Comparison of ENCODE assay signal across 33 cellular contexts in the genomic region with DNA sequence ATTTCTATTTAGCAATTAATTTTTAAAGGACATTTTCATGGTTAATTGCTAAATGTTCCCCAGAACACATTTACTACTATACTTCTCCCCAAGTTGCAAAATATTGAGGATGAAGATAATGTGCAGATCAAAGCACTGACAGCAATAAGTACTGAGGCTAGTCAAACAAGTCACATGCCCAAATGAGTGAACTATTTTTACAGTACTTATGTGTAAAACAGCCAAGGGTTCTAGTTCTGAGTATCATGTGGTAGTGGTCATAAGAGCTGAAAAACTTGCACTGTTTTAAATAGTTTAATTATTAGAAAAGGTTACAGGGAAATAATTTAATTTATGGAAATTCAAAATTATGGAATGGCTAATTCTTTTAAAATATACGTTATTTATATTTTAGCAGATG. TPM values are rescaled to one million over a fixed set of nuclear protein-coding genes. Genes with fewer than 3 reads are reported as not detected.
DNase-seq lines count a peak whose midpoint lies in the region; ATAC-seq, FAIRE-seq and TF ChIP-seq lines count a peak whose summit lies in the region.
"Had no signal": no experiment of that assay in that cellular context is flagged by ENCODE, and none has a peak within 500 bp of the region (broad histone marks: within the 10 kb centered on the region; RNA-seq: fewer than 3 reads in every experiment).

No MANE protein-coding gene starts in this region.

- no peak overlapping the region for H3K27ac ChIP-seq in GM12878 (ENCODE audit: control insufficient read depth, insufficient read depth)
- no peak overlapping the region for H3K27ac ChIP-seq in SK-N-SH (ENCODE audit: low read depth in 2 of 2, low read length in 1 of 2)
- no peak overlapping the region for H3K27ac ChIP-seq in osteoblast (ENCODE audit: low read depth, low read length)
- H3K27ac ChIP-seq: BLaER1 treated with 17β-estradiol and CSF1 and Interleukin-3, amounts not matched to agents 10 nM and 100 nM; body of pancreas; gastrocnemius medialis; hepatocyte; Peyer's patch; right lobe of liver; SJCRH30 had no signal

- POLR2A ChIA-PET in GM12878 (lab: Charles Lee) (no interaction called here), GM10248 (lab: Yijun Ruan, JAX) (no interaction called here), SK-N-SH (lab: Yijun Ruan, JAX) (no interaction called here)

- no TSS peak for BruUV-seq in GM12878 (replicated peaks; lab: Mats Ljungman, UMichigan)

- in situ Hi-C loops in GM12878 (cut with MboI), result no loop called here

- TF ChIP-seq RAD21 in GM12878 (IDR thresholded peaks at IDR 0.05; ENCODE audit: insufficient read depth, low read depth, low read length) (no peak), SK-N-SH (IDR thresholded peaks at IDR 0.05; ENCODE audit: low read length) (no peak)

- SMC1A ChIA-PET in GM12878 (lab: Charles Lee; ENCODE audit: uncharacterized antibody, unreplicated experiment), result no interaction called here

- H3K9me3 ChIP-seq in GM12878 (replicated peaks; ENCODE audit: control insufficient read depth, insufficient read depth, low read length), result no peaks in the 10 kb centered on the region
- no peaks in the 10 kb centered on the region for H3K9me3 ChIP-seq in SK-N-SH
- peaks cover 1% of the 10 kb centered on the region for H3K9me3 ChIP-seq in osteoblast (ENCODE audit: low read depth, low read length)
- H3K9me3 ChIP-seq: body of pancreas, gastrocnemius medialis, Peyer's patch, right lobe of liver, SJCRH30 had no signal

- ATAC-seq in GM18517 (IDR thresholded peaks at IDR 0.05; ENCODE audit: unreplicated experiment) (peak; percentile 74), GM21423 (IDR thresholded peaks at IDR 0.05; ENCODE audit: unreplicated experiment) (peak; percentile 41), HG03175 (IDR thresholded peaks at IDR 0.05; ENCODE audit: unreplicated experiment) (peak; percentile 67), GM12878 (peak; percentile 31; the same call in 2 of the 3 replicates)
- ATAC-seq: body of pancreas; gastrocnemius medialis; left cardiac atrium; right lobe of liver; stimulated activated effector memory CD8-positive, alpha-beta T cell treated with anti-CD3 and anti-CD28 coated beads, Interleukin-12 subunit alpha, Interleukin-12 subunit beta, amount 100 ng/mL, for 72 hours had no signal

- H3K4me2 ChIP-seq in GM12878 (ENCODE audit: control insufficient read depth, insufficient read depth) (no peak overlapping the region), SK-N-SH (no peak overlapping the region), osteoblast (ENCODE audit: insufficient read depth, low read length) (no peak overlapping the region)
- H3K4me2 ChIP-seq: hepatocyte had no signal

- H3K4me1 ChIP-seq in GM12878 (ENCODE audit: control insufficient read depth, insufficient read depth, low read length) (no peaks in the 10 kb centered on the region), SK-N-SH (ENCODE audit: control insufficient read depth in 1 of 2, insufficient read depth in 2 of 2, low read depth in 1 of 2, low read length in 1 of 2) (peaks cover 0 to 10% of the 10 kb centered on the region in 2 experiments; a peak in 1 of 4 replicates), osteoblast (ENCODE audit: insufficient read depth, low read length) (no peaks in the 10 kb centered on the region)
- H3K4me1 ChIP-seq: gastrocnemius medialis, SJCRH30 had no signal

- H4K20me1 ChIP-seq in GM12878 (ENCODE audit: control insufficient read depth, insufficient read depth) (no peaks in the 10 kb centered on the region), SK-N-SH (ENCODE audit: insufficient read depth) (no peaks in the 10 kb centered on the region), osteoblast (ENCODE audit: insufficient read depth, low read length) (no peaks in the 10 kb centered on the region)
- H4K20me1 ChIP-seq: BLaER1 treated with 17β-estradiol and CSF1 and Interleukin-3, amounts not matched to agents 10 nM and 100 nM had no signal

- H3K79me2 ChIP-seq in GM12878 (ENCODE audit: control insufficient read depth, insufficient read depth, low read length) (no peaks in the 10 kb centered on the region), SK-N-SH (ENCODE audit: insufficient read depth) (no peaks in the 10 kb centered on the region), osteoblast (ENCODE audit: insufficient read depth, low read length) (no peaks in the 10 kb centered on the region)
- H3K79me2 ChIP-seq: hepatocyte had no signal

- CTCF ChIA-PET in GM12878 (lab: Yijun Ruan, JAX) (no interaction called here), GM10248 (lab: Yijun Ruan, JAX) (no interaction called here), SK-N-SH (lab: Yijun Ruan, JAX) (interaction anchor here (0.9 kb wide), 1 partner anchor 334 kb away, joined by 3 read pairs; no protein-coding TSS in a partner anchor)

- intact Hi-C loops in GM12878 (cut with micrococcal nuclease; ENCODE audit: unreplicated experiment), result no loop called here

- no peak for TF ChIP-seq POLR2A in GM12878 (IDR thresholded peaks at IDR 0.05; ENCODE audit: low read depth, low read length)

- no peak overlapping the region for H3K9ac ChIP-seq in GM12878 (ENCODE audit: control insufficient read depth, insufficient read depth, low read length)
- no peak overlapping the region for H3K9ac ChIP-seq in SK-N-SH
- H3K9ac ChIP-seq: BLaER1 treated with 17β-estradiol and CSF1 and Interleukin-3, amounts not matched to agents 10 nM and 100 nM had no signal

- no peak for FAIRE-seq in GM12878 (lab: Jason Lieb, UNC)

- H3K9me2 ChIP-seq in SK-N-SH, result no peaks in the 10 kb centered on the region

- H3K27me3 ChIP-seq in GM12878 (replicated peaks in 1 of 2; ENCODE audit: control insufficient read depth in 2 of 2, insufficient read depth in 2 of 2, low read length in 1 of 2) (peaks cover 7 to 11% of the 10 kb centered on the region in 2 experiments), SK-N-SH (ENCODE audit: insufficient read depth) (peaks cover 23% of the 10 kb centered on the region), osteoblast (ENCODE audit: insufficient read depth, low read length) (no peaks in the 10 kb centered on the region)
- H3K27me3 ChIP-seq: Peyer's patch, SJCRH30 had no signal

- WGBS in GM12878 (ENCODE audit: insufficient coverage, insufficient replicate concordance, low lambda C conversion rate, missing lambda C conversion rate), result 35% methylated on average over 1 of the region's 1 CpG
- 39% methylated on average over 1 of the region's 1 CpG for WGBS in SK-N-SH (ENCODE audit: low lambda C conversion rate)

- RAD21 ChIA-PET in GM12878 (lab: Charles Lee; ENCODE audit: unreplicated experiment), result no interaction called here

- TF ChIP-seq CTCF in GM12878 (IDR thresholded peaks at IDR 0.05 in 2 of 3, conservative IDR thresholded peaks at IDR 0.05 in 1 of 3; ENCODE audit: control insufficient read depth in 2 of 3, extremely low read depth in 1 of 3, insufficient read depth in 1 of 3, low read depth in 3 of 3, low read length in 3 of 3) (no peak), GM10248 (IDR thresholded peaks at IDR 0.05; ENCODE audit: control extremely low read depth, extremely low read depth, low read depth, missing control alignments) (no peak), SK-N-SH (IDR thresholded peaks at IDR 0.05) (no peak), osteoblast (IDR thresholded peaks at IDR 0.05; ENCODE audit: extremely low read depth, low read depth, low read length) (no peak)

- DNase-seq in GM12878 (ENCODE audit: low read depth, low spot score) (no peak), GM10248 (ENCODE audit: extremely low spot score) (no peak), SK-N-SH (no peak), osteoblast (ENCODE audit: insufficient read length, low spot score, missing footprints) (no peak), SHP77 (lab: John Stamatoyannopoulos, UW) (no peak)
- DNase-seq: activated CD4-positive, CD25-positive, alpha-beta regulatory T cell; activated naive CD4-positive, alpha-beta T cell treated with Interleukin-2 at 50 U/mL for 16 hours; body of pancreas; Calu3; DND-41; gastrocnemius medialis; left cardiac atrium; NCI-H1092 treated with DMSO at 0.1 percent for 48 hours; NCI-H187; NCI-H526; Peyer's patch; posterior cingulate gyrus; right lobe of liver; SJCRH30; stimulated activated CD4-positive, alpha-beta T cell treated with anti-CD3 and anti-CD28 coated beads, Interleukin-12 subunit alpha, Interleukin-12 subunit beta, amount 100 ng/mL, for 4 hours; stimulated activated CD4-positive, alpha-beta T cell treated with anti-CD3 and anti-CD28 coated beads, Interleukin-4, amount 100 ng/mL, for 24 hours; T-helper 1 cell; trophoblast cell had no signal

- TF ChIP-seq EP300 in GM12878 (IDR thresholded peaks at IDR 0.05; ENCODE audit: borderline replicate concordance in 1 of 2, control insufficient read depth in 1 of 2, low read depth in 2 of 2, low read length in 2 of 2) (no peak), SK-N-SH (IDR thresholded peaks at IDR 0.05; ENCODE audit: borderline replicate concordance in 1 of 2, low read depth in 1 of 2, low read length in 1 of 2) (no peak)

- no peaks in the 10 kb centered on the region for H3F3A ChIP-seq in SK-N-SH (replicated peaks; ENCODE audit: insufficient read depth)

- H2AFZ ChIP-seq in GM12878 (ENCODE audit: control insufficient read depth, low read depth, low read length), result no peak overlapping the region
- no peak overlapping the region for H2AFZ ChIP-seq in SK-N-SH (ENCODE audit: low read depth)
- no peak overlapping the region for H2AFZ ChIP-seq in osteoblast (ENCODE audit: low read length)
- H2AFZ ChIP-seq: hepatocyte had no signal

- H3K36me3 ChIP-seq in GM12878 (ENCODE audit: control insufficient read depth in 2 of 2, insufficient read depth in 2 of 2, low read length in 1 of 2) (no peaks in the 10 kb centered on the region), SK-N-SH (replicated peaks in 1 of 2; ENCODE audit: control insufficient read depth in 1 of 2, insufficient read depth in 2 of 2, low read length in 1 of 2) (no peaks in the 10 kb centered on the region), osteoblast (ENCODE audit: insufficient read depth, low read length) (no peaks in the 10 kb centered on the region)
- H3K36me3 ChIP-seq: BLaER1 treated with 17β-estradiol and CSF1 and Interleukin-3, amounts not matched to agents 10 nM and 100 nM; gastrocnemius medialis; Peyer's patch; right lobe of liver; SJCRH30 had no signal

- H3K4me3 ChIP-seq in GM12878 (no peak overlapping the region), SK-N-SH (ENCODE audit: low read depth in 2 of 2, low read length in 1 of 2) (no peak overlapping the region), osteoblast (ENCODE audit: insufficient read depth, low read length) (no peak overlapping the region)
- H3K4me3 ChIP-seq: BLaER1 treated with 17β-estradiol and CSF1 and Interleukin-3, amounts not matched to agents 10 nM and 100 nM; body of pancreas; gastrocnemius medialis; hepatocyte; Peyer's patch; right lobe of liver; SJCRH30 had no signal

RNA-seq across cellular contexts. Expression of a gene that starts 3.8 kb away (rescaled TPM):
- 0.13 TPM in 1 of 2 replicates, not detected in the other for total RNA-seq in GM12878 (2013; cell fraction: nucleolus; rRNA removed)
- total RNA-seq in GM12878 (2014; rRNA removed) (not detected in 2 replicates), GM12878 (2014; rRNA removed; fragmentation: Illumina TruSeq; extraction: Trizol) (not detected in 2 replicates), GM12878 (2021) (not detected in 2 replicates), osteoblast (under 0.01 TPM in 1 of 2 replicates, not detected in the other)
- polyA plus RNA-seq in GM12878 (2011; ENCODE audit: low read depth), result not detected
- polyA plus RNA-seq in GM12878 (2011; rRNA removed) (0.29 and 0.40 TPM in 2 replicates), GM12878 (2014; fragmentation: Illumina TruSeq; extraction: Trizol) (0.01 and 0.11 TPM in 2 replicates), GM12878 (2014; fragmentation: Nextera tagmentation; extraction: Ambion mirVana) (not detected), GM12878 (2014; rRNA removed) (not detected in 2 replicates), GM12878 (2016; fragmentation: Nextera tagmentation; extraction: Ambion mirVana) (not detected), SK-N-SH (2012; rRNA removed) (0.07 TPM in 1 of 2 replicates, not detected in the other)
- 0.12 and 0.15 TPM in 2 replicates for polyA plus RNA-seq in GM12878 (2011; cell fraction: cytosol; rRNA removed)
- polyA plus RNA-seq in GM12878 (2011; cell fraction: nucleus; rRNA removed), result 0.07 and 0.30 TPM in 2 replicates
- polyA plus RNA-seq in GM12878 (2012), result not detected in 2 replicates
- 0.37 and 0.41 TPM in 2 replicates for polyA minus RNA-seq in GM12878 (2011; rRNA and poly(A)+ RNA removed)
- polyA minus RNA-seq in GM12878 (2011; cell fraction: cytosol; rRNA and poly(A)+ RNA removed), result not detected in 2 replicates
- 0.57 and 0.85 TPM in 2 replicates for polyA minus RNA-seq in GM12878 (2011; cell fraction: nucleus; rRNA and poly(A)+ RNA removed)
- polyA plus RNA-seq in SK-N-SH (2012; cell fraction: cytosol; rRNA removed), result 0.01 TPM in 1 of 2 replicates, not detected in the other
- not detected in 2 replicates for polyA plus RNA-seq in SK-N-SH (2012; cell fraction: nucleus; rRNA removed)
- total RNA-seq: Calu3, dermis microvascular lymphatic vessel endothelial cell, gastrocnemius medialis, H4, HT-29, left cardiac atrium, subcutaneous adipose tissue had no signal
